ENCODE assay signal across 11 cellular contexts in genomic region chr10:44967596-44967995, GRCh38. TPM values are rescaled to one million over a fixed set of nuclear protein-coding genes. Genes with fewer than 3 reads are reported as not detected.
DNase-seq lines count a peak whose midpoint lies in the region; ATAC-seq, FAIRE-seq and TF ChIP-seq lines count a peak whose summit lies in the region.
"Had no signal": no experiment of that assay in that cellular context is flagged by ENCODE, and none has a peak within 500 bp of the region (broad histone marks: within the 10 kb centered on the region; RNA-seq: fewer than 3 reads in every experiment).

No MANE protein-coding gene starts in this region.

- H3K4me2 ChIP-seq in Loucy (ENCODE audit: low read depth, low read length, poor library complexity, severe bottlenecking), result peak overlapping the region; percentile 54
- H3K4me2 ChIP-seq in K562 (ENCODE audit: insufficient read depth, low read length), result no peak overlapping the region

- H3K27me3 ChIP-seq in Loucy (ENCODE audit: insufficient read depth, low read length, poor library complexity, severe bottlenecking) (no peaks in the 10 kb centered on the region), K562 (ENCODE audit: control insufficient read depth in 2 of 2, insufficient read depth in 2 of 2, low read length in 2 of 2) (peaks cover 0 to 28% of the 10 kb centered on the region in 2 experiments; a peak in 2 of 5 replicates)

- H3K9me3 ChIP-seq in Loucy (ENCODE audit: insufficient read depth, low read depth, low read length) (no peaks in the 10 kb centered on the region), K562 (replicated peaks; ENCODE audit: control insufficient read depth, insufficient read depth, low read depth, low read length) (no peaks in the 10 kb centered on the region)

- CTCF ChIA-PET in K562 (lab: Yijun Ruan, JAX; ENCODE audit: low intra/inter-chr PET ratio), result no interaction called here

- H2AFZ ChIP-seq in Loucy (ENCODE audit: low read length) (peak overlapping the region; percentile 20), K562 (ENCODE audit: low read depth, low read length) (peak overlapping the region; percentile 81; the same call in 1 of the 2 replicates)

- no peaks in the 10 kb centered on the region for H3K9me1 ChIP-seq in K562 (ENCODE audit: control insufficient read depth, insufficient read depth, low read length)

- DNase-seq in K562 (ENCODE audit: extremely low read depth in 1 of 4, low spot score in 3 of 4), result no peak
- peak; percentile 55 for DNase-seq in medulla oblongata (ENCODE audit: extremely low spot score)
- DNase-seq in substantia nigra (lab: John Stamatoyannopoulos, UW), result no peak
- DNase-seq in activated naive CD4-positive, alpha-beta T cell treated with anti-CD3 and anti-CD28 coated beads, Interleukin-2, amount 50 U/mL, for 16 hours, result no peak
- no peak for DNase-seq in stimulated activated CD4-positive, alpha-beta T cell treated with anti-CD3 and anti-CD28 coated beads, Interleukin-12 subunit alpha, Interleukin-12 subunit beta, amount 100 ng/mL, for 4 hours
- DNase-seq: cortex of kidney, NCI-H226 had no signal

- H3K4me1 ChIP-seq in Loucy (ENCODE audit: insufficient read depth, low read length, poor library complexity, severe bottlenecking) (peaks cover 57% of the 10 kb centered on the region), K562 (replicated peaks in 1 of 2; ENCODE audit: control insufficient read depth in 2 of 2, insufficient read depth in 2 of 2, low read length in 2 of 2) (peaks cover 5 to 7% of the 10 kb centered on the region in 2 experiments; a peak in 4 of 5 replicates)

- H4K20me1 ChIP-seq in Loucy (ENCODE audit: insufficient read depth, low read length, poor library complexity, severe bottlenecking) (no peaks in the 10 kb centered on the region), K562 (replicated peaks; ENCODE audit: control insufficient read depth, insufficient read depth, low read length) (no peaks in the 10 kb centered on the region)

- 23% methylated on average over 4 of the region's 4 CpGs for WGBS in K562 (ENCODE audit: insufficient coverage, low coverage, missing lambda C conversion rate)

- no peak for ATAC-seq in K562
- ATAC-seq in GM18519 (IDR thresholded peaks at IDR 0.05; ENCODE audit: low FRiP score, unreplicated experiment), result no peak
- ATAC-seq in HG02571 (IDR thresholded peaks at IDR 0.05; ENCODE audit: unreplicated experiment), result no peak

- intact Hi-C loops in K562 (cut with micrococcal nuclease), result no loop called here

- POLR2A ChIA-PET in K562 (lab: Yijun Ruan, JAX), result interaction anchor here (1.3 kb wide), 1 partner anchor 18 kb away, joined by 3 read pairs; no protein-coding TSS in a partner anchor

- TF ChIP-seq EP300 in K562 (IDR thresholded peaks at IDR 0.05; ENCODE audit: low read length), result no peak

- H3K79me2 ChIP-seq in Loucy (ENCODE audit: insufficient read depth, low read length) (no peaks in the 10 kb centered on the region), K562 (ENCODE audit: control insufficient read depth, insufficient read depth, low read length) (no peaks in the 10 kb centered on the region)

- TF ChIP-seq CTCF in Loucy (conservative IDR thresholded peaks at IDR 0.05; ENCODE audit: low read length) (no peak), K562 (IDR thresholded peaks at IDR 0.05 in 2 of 3, conservative IDR thresholded peaks at IDR 0.05 in 1 of 3; ENCODE audit: insufficient read depth in 2 of 3, low read depth in 1 of 3, low read length in 3 of 3) (no peak)

- H3K4me3 ChIP-seq in Loucy (ENCODE audit: low read length, poor library complexity, severe bottlenecking), result peak overlapping the region; percentile 37
- no peak overlapping the region for H3K4me3 ChIP-seq in K562

- no peak for TF ChIP-seq RAD21 in K562 (CRISPR knock-in tag; conservative IDR thresholded peaks at IDR 0.05 in 1 of 2, IDR thresholded peaks at IDR 0.05 in 1 of 2)

- no peaks in the 10 kb centered on the region for H3F3A ChIP-seq in Loucy (ENCODE audit: low read depth)

- peak overlapping the region; percentile 48 for H3K9ac ChIP-seq in Loucy (ENCODE audit: low read depth, low read length, poor library complexity, severe bottlenecking)
- H3K9ac ChIP-seq in K562 (ENCODE audit: insufficient read depth in 1 of 2, low read depth in 2 of 2, low read length in 2 of 2), result no peak overlapping the region

- H3K9me2 ChIP-seq in Loucy (replicated peaks; ENCODE audit: low read depth, low read length), result no peaks in the 10 kb centered on the region

- no peak for TF ChIP-seq POLR2A in K562 (conservative IDR thresholded peaks at IDR 0.05)

- no peak for FAIRE-seq in K562 (lab: Jason Lieb, UNC)

- BruUV-seq in K562 (replicated peaks; lab: Mats Ljungman, UMichigan), result no TSS peak

- H3K36me3 ChIP-seq in Loucy (ENCODE audit: insufficient read depth, low read length), result no peaks in the 10 kb centered on the region
- H3K36me3 ChIP-seq in K562 (ENCODE audit: control insufficient read depth, insufficient read depth, low read length), result no peaks in the 10 kb centered on the region

- in situ Hi-C loops in K562 (cut with MboI), result no loop called here

- H3K27ac ChIP-seq in K562 (ENCODE audit: extremely low read depth, low read depth, low read length), result no peak overlapping the region
- H3K27ac ChIP-seq in substantia nigra (ENCODE audit: low read depth, low read length, poor library complexity, severe bottlenecking), result peak overlapping the region; percentile 89

RNA-seq across cellular contexts. Expression of gene RASSF4, which starts 8.0 kb away (rescaled TPM):
- 0.21 and 0.58 TPM in 2 replicates for total RNA-seq in K562 (2011; cell fraction: chromatin; rRNA removed; ENCODE audit: low replicate concordance)
- 0.17 and 0.66 TPM in 2 replicates for total RNA-seq in K562 (2011; cell fraction: nucleolus; rRNA removed)
- total RNA-seq in K562 (2011; cell fraction: nucleoplasm; rRNA removed), result 0.15 and 0.29 TPM in 2 replicates
- total RNA-seq in K562 (2014; rRNA removed) (0.04 and 0.09 TPM in 2 replicates), K562 (2014; rRNA removed; fragmentation: Illumina TruSeq; extraction: Trizol) (not detected in 2 replicates), K562 (2015; rRNA removed; fragmentation: Illumina TruSeq; extraction: Trizol) (not detected in 2 replicates), K562 (2021) (0.18 and 0.62 TPM in 2 replicates)
- polyA plus RNA-seq in K562 (2011; rRNA removed) (0.05 and 0.13 TPM in 2 replicates), K562 (2014; fragmentation: Illumina TruSeq; extraction: Trizol) (0.10 TPM in 1 of 2 replicates, not detected in the other), K562 (2014; fragmentation: Nextera tagmentation; extraction: Ambion mirVana) (under 1 TPM in 1 of 2 experiments, not detected in 1; 0.01 TPM), K562 (2014; rRNA removed) (0.13 TPM in 1 of 2 replicates, not detected in the other)
- polyA plus RNA-seq in K562 (2011; cell fraction: cytosol; rRNA removed), result 0.04 and 0.30 TPM in 2 replicates
- polyA plus RNA-seq in K562 (2011; cell fraction: nucleus; rRNA removed), result 0.25 and 0.30 TPM in 2 replicates
- 0.20 and 0.68 TPM in 2 replicates for polyA plus RNA-seq in K562 (2012)
- polyA minus RNA-seq in K562 (2011; rRNA and poly(A)+ RNA removed), result not detected in 2 replicates
- polyA minus RNA-seq in K562 (2011; cell fraction: cytosol; rRNA and poly(A)+ RNA removed), result not detected in 2 replicates
- polyA minus RNA-seq in K562 (2011; cell fraction: nucleus; rRNA and poly(A)+ RNA removed), result not detected in 2 replicates

RNA-seq across cellular contexts. Expression of gene DEPP1, which starts 11.0 kb away (rescaled TPM):
- total RNA-seq in K562 (2011; cell fraction: chromatin; rRNA removed; ENCODE audit: low replicate concordance), result 0.32 and 3.0 TPM in 2 replicates
- 2.4 and 4.7 TPM in 2 replicates for total RNA-seq in K562 (2011; cell fraction: nucleolus; rRNA removed)
- 1.5 and 2.3 TPM in 2 replicates for total RNA-seq in K562 (2011; cell fraction: nucleoplasm; rRNA removed)
- total RNA-seq in K562 (2014; rRNA removed), result 0.33 and 0.54 TPM in 2 replicates
- total RNA-seq in K562 (2014; rRNA removed; fragmentation: Illumina TruSeq; extraction: Trizol), result 0.06 and 0.07 TPM in 2 replicates
- total RNA-seq in K562 (2015; rRNA removed; fragmentation: Illumina TruSeq; extraction: Trizol), result 0.11 and 0.18 TPM in 2 replicates
- 0.34 and 0.40 TPM in 2 replicates for total RNA-seq in K562 (2021)
- polyA plus RNA-seq in K562 (2011; rRNA removed), result 0.42 and 1.1 TPM in 2 replicates
- polyA plus RNA-seq in K562 (2011; cell fraction: cytosol; rRNA removed), result 1.3 and 1.5 TPM in 2 replicates
- polyA plus RNA-seq in K562 (2011; cell fraction: nucleus; rRNA removed), result 0.47 and 1.1 TPM in 2 replicates
- polyA plus RNA-seq in K562 (2012), result 0.46 and 1.3 TPM in 2 replicates
- polyA plus RNA-seq in K562 (2014; fragmentation: Illumina TruSeq; extraction: Trizol), result 0.19 TPM in 2 replicates
- under 1 TPM in 1 of 2 experiments, not detected in 1; 0.04 TPM for polyA plus RNA-seq in K562 (2014; fragmentation: Nextera tagmentation; extraction: Ambion mirVana)
- polyA plus RNA-seq in K562 (2014; rRNA removed), result 0.21 and 0.26 TPM in 2 replicates
- 0.77 and 1.1 TPM in 2 replicates for polyA minus RNA-seq in K562 (2011; rRNA and poly(A)+ RNA removed)
- 0.76 and 1.8 TPM in 2 replicates for polyA minus RNA-seq in K562 (2011; cell fraction: cytosol; rRNA and poly(A)+ RNA removed)
- polyA minus RNA-seq in K562 (2011; cell fraction: nucleus; rRNA and poly(A)+ RNA removed), result 1.9 and 3.2 TPM in 2 replicates

RNA-seq across cellular contexts. Expression of gene ZNF22, which starts 33.1 kb away (rescaled TPM):
- 6.0 and 13.6 TPM in 2 replicates for total RNA-seq in K562 (2011; cell fraction: chromatin; rRNA removed; ENCODE audit: low replicate concordance)
- total RNA-seq in K562 (2011; cell fraction: nucleolus; rRNA removed), result 5.3 and 7.1 TPM in 2 replicates
- total RNA-seq in K562 (2011; cell fraction: nucleoplasm; rRNA removed), result 9.9 and 11.2 TPM in 2 replicates
- total RNA-seq in K562 (2014; rRNA removed) (35.9 and 36.2 TPM in 2 replicates), K562 (2014; rRNA removed; fragmentation: Illumina TruSeq; extraction: Trizol) (68.4 and 69.4 TPM in 2 replicates), K562 (2015; rRNA removed; fragmentation: Illumina TruSeq; extraction: Trizol) (47.9 and 48.6 TPM in 2 replicates), K562 (2021) (40.5 and 52.9 TPM in 2 replicates)
- polyA plus RNA-seq in K562 (2011; rRNA removed) (39.2 and 51.2 TPM in 2 replicates), K562 (2014; fragmentation: Illumina TruSeq; extraction: Trizol) (51.3 and 62.2 TPM in 2 replicates), K562 (2014; fragmentation: Nextera tagmentation; extraction: Ambion mirVana) (10 to 100 TPM; 92.2 to 98.7 TPM), K562 (2014; rRNA removed) (42.4 and 60.4 TPM in 2 replicates)
- polyA plus RNA-seq in K562 (2011; cell fraction: cytosol; rRNA removed), result 9.3 and 18.6 TPM in 2 replicates
- 7.4 and 12.9 TPM in 2 replicates for polyA plus RNA-seq in K562 (2011; cell fraction: nucleus; rRNA removed)
- polyA plus RNA-seq in K562 (2012), result 38.3 and 41.5 TPM in 2 replicates
- polyA minus RNA-seq in K562 (2011; rRNA and poly(A)+ RNA removed), result 19.0 and 19.4 TPM in 2 replicates
- 5.3 and 8.3 TPM in 2 replicates for polyA minus RNA-seq in K562 (2011; cell fraction: cytosol; rRNA and poly(A)+ RNA removed)
- 5.3 and 11.1 TPM in 2 replicates for polyA minus RNA-seq in K562 (2011; cell fraction: nucleus; rRNA and poly(A)+ RNA removed)

RNA-seq across cellular contexts. Expression of gene TMEM72, which starts 56.5 kb away (rescaled TPM):
- not detected in 2 replicates for total RNA-seq in K562 (2011; cell fraction: chromatin; rRNA removed; ENCODE audit: low replicate concordance)
- not detected in 2 replicates for total RNA-seq in K562 (2011; cell fraction: nucleolus; rRNA removed)
- total RNA-seq in K562 (2011; cell fraction: nucleoplasm; rRNA removed), result not detected in 2 replicates
- total RNA-seq in K562 (2014; rRNA removed) (not detected in 2 replicates), K562 (2014; rRNA removed; fragmentation: Illumina TruSeq; extraction: Trizol) (not detected in 2 replicates), K562 (2015; rRNA removed; fragmentation: Illumina TruSeq; extraction: Trizol) (not detected in 2 replicates), K562 (2021) (not detected in 2 replicates)
- polyA plus RNA-seq in K562 (2011; rRNA removed) (not detected in 2 replicates), K562 (2014; fragmentation: Illumina TruSeq; extraction: Trizol) (not detected in 2 replicates), K562 (2014; fragmentation: Nextera tagmentation; extraction: Ambion mirVana) (not detected), K562 (2014; rRNA removed) (not detected in 2 replicates)
- not detected in 2 replicates for polyA plus RNA-seq in K562 (2011; cell fraction: cytosol; rRNA removed)
- polyA plus RNA-seq in K562 (2011; cell fraction: nucleus; rRNA removed), result not detected in 2 replicates
- polyA plus RNA-seq in K562 (2012), result not detected in 2 replicates
- not detected in 2 replicates for polyA minus RNA-seq in K562 (2011; rRNA and poly(A)+ RNA removed)
- not detected in 2 replicates for polyA minus RNA-seq in K562 (2011; cell fraction: cytosol; rRNA and poly(A)+ RNA removed)
- not detected in 2 replicates for polyA minus RNA-seq in K562 (2011; cell fraction: nucleus; rRNA and poly(A)+ RNA removed)
- total RNA-seq: SK-MEL-5 had no signal
